ENCODE assay signal across 16 cellular contexts in genomic region chr1:47651311-47652089, GRCh38.
DNase-seq lines count a peak whose midpoint lies in the region; TF ChIP-seq lines count a peak whose summit lies in the region.
"Had no signal": no experiment of that assay in that cellular context is flagged by ENCODE, and none has a peak within 500 bp of the region (broad histone marks: within the 10 kb centered on the region; RNA-seq: fewer than 3 reads in every experiment).

No MANE protein-coding gene starts in this region.

- no peak overlapping the region for H3K56ac ChIP-seq in H9 (ENCODE audit: insufficient read length, low read depth, low read length)

- H3K4me1 Mint-ChIP-seq in H9: 0 out of 4 replicates have a peak, but pooled peaks cover 0 to 4% of the 10 kb centered on the region in 2 experiments
- H3K4me1 Mint-ChIP-seq: B cell, memory B cell had no signal

- H3K4me3 Mint-ChIP-seq in H9: no peak overlapping the region
- H3K4me3 Mint-ChIP-seq: activated CD8-positive, alpha-beta T cell treated with anti-CD3 and anti-CD28 coated beads for 36 hours; B cell; memory B cell had no signal

- H2BK15ac ChIP-seq in H9 (ENCODE audit: low read depth, low read length): no peak overlapping the region

- TF ChIP-seq CTCF in H9 (conservative IDR thresholded peaks at IDR 0.05): no peak
- TF ChIP-seq CTCF in PC-9 (conservative IDR thresholded peaks at IDR 0.05): no peak
- TF ChIP-seq CTCF in sigmoid colon (IDR thresholded peaks at IDR 0.05): no peak
- TF ChIP-seq CTCF in uterus (IDR thresholded peaks at IDR 0.05): no peak
- no peak for TF ChIP-seq CTCF in esophagus muscularis mucosa (IDR thresholded peaks at IDR 0.05)

- no peak overlapping the region for H4K8ac ChIP-seq in H9 (replicated peaks; ENCODE audit: insufficient read length, low read depth, low read length)

- H3K79me2 ChIP-seq in H9 (ENCODE audit: insufficient read depth, low read length) (no peaks in the 10 kb centered on the region), PC-9 (ENCODE audit: low read depth) (no peaks in the 10 kb centered on the region)

- H3K27me3 ChIP-seq in H9 (ENCODE audit: insufficient read depth, low read length): no peaks in the 10 kb centered on the region; the same call in 1 of the 2 replicates
- H3K27me3 ChIP-seq in PC-9 (ENCODE audit: insufficient read depth, low read depth): no peaks in the 10 kb centered on the region
- H3K27me3 ChIP-seq in sigmoid colon: no peaks in the 10 kb centered on the region
- H3K27me3 ChIP-seq in uterus: no peaks in the 10 kb centered on the region
- H3K27me3 ChIP-seq in esophagus muscularis mucosa: peaks cover 0 to 19% (median 0%) of the 10 kb centered on the region in 4 donors

- no peak overlapping the region for H3K23ac ChIP-seq in H9 (ENCODE audit: insufficient read length, low read depth, low read length)

- H3F3A ChIP-seq in PC-9 (ENCODE audit: insufficient read depth, low read depth): peaks cover 13% of the 10 kb centered on the region

- H3K23me2 ChIP-seq in H9 (ENCODE audit: insufficient read length, low read depth, low read length, poor library complexity, severe bottlenecking): no peaks in the 10 kb centered on the region

- H4K5ac ChIP-seq in H9 (ENCODE audit: insufficient read length, low read depth, low read length): no peak overlapping the region

- H3K9me3 ChIP-seq in H9 (ENCODE audit: control insufficient read depth, low read depth, low read length) (no peaks in the 10 kb centered on the region), PC-9 (ENCODE audit: insufficient read depth, low read depth) (no peaks in the 10 kb centered on the region), sigmoid colon (no peaks in the 10 kb centered on the region), uterus (no peaks in the 10 kb centered on the region), esophagus muscularis mucosa (no peaks in the 10 kb centered on the region)

- no peak for TF ChIP-seq POLR2A in sigmoid colon (IDR thresholded peaks at IDR 0.05)
- no peak for TF ChIP-seq POLR2A in uterus (IDR thresholded peaks at IDR 0.05)
- TF ChIP-seq POLR2A in esophagus muscularis mucosa (IDR thresholded peaks at IDR 0.05; ENCODE audit: low read depth): no peak

- TF ChIP-seq EP300 in sigmoid colon (IDR thresholded peaks at IDR 0.05) (no peak), esophagus muscularis mucosa (IDR thresholded peaks at IDR 0.05) (no peak)

- H2AK5ac ChIP-seq in H9 (ENCODE audit: insufficient read length, low read length): no peak overlapping the region

- no peak overlapping the region for H3K4me2 ChIP-seq in H9 (ENCODE audit: insufficient read depth, insufficient read length, low read length)
- no peak overlapping the region for H3K4me2 ChIP-seq in PC-9

- H3K9me3 Mint-ChIP-seq in H9: no peaks in the 10 kb centered on the region
- H3K9me3 Mint-ChIP-seq: activated CD8-positive, alpha-beta T cell treated with anti-CD3 and anti-CD28 coated beads for 36 hours; memory B cell had no signal

- no peak overlapping the region for H2BK12ac ChIP-seq in H9 (ENCODE audit: insufficient read length, low read depth, low read length)

- no peak overlapping the region for H3K4ac ChIP-seq in H9 (ENCODE audit: low read depth, low read length)

- no peak overlapping the region for H3K4me3 ChIP-seq in PC-9
- H3K4me3 ChIP-seq in sigmoid colon: no peak overlapping the region
- H3K4me3 ChIP-seq in uterus: no peak overlapping the region
- H3K4me3 ChIP-seq in esophagus muscularis mucosa: no peak overlapping the region
- H3K4me3 ChIP-seq: GM12878 had no signal

- no peak overlapping the region for H3K9ac ChIP-seq in H9 (ENCODE audit: extremely low read depth, insufficient read length, low read length)

- intact Hi-C loops in PC-9 (cut with micrococcal nuclease; ENCODE audit: unreplicated experiment) (no loop called here), sigmoid colon (cut with DNase I) (no loop called here), uterus (cut with DNase I; ENCODE audit: low total_unique reads) (no loop called here), esophagus muscularis mucosa (cut with DNase I) (no loop called here)

- H3K27ac ChIP-seq in H9 (ENCODE audit: insufficient read length, low read depth, low read length) (no peak overlapping the region), PC-9 (peak overlapping the region; percentile 69; the same call in 1 of the 2 replicates), sigmoid colon (no peak overlapping the region), uterus (no peak overlapping the region), esophagus muscularis mucosa (replicated peaks in 1 of 4) (no peak overlapping the region)

- no peak overlapping the region for H3K27ac Mint-ChIP-seq in H9
- H3K27ac Mint-ChIP-seq: activated CD8-positive, alpha-beta T cell treated with anti-CD3 and anti-CD28 coated beads for 36 hours; B cell; memory B cell had no signal

- no peaks in the 10 kb centered on the region for H3K9me2 ChIP-seq in PC-9 (ENCODE audit: insufficient read depth)

- peak; percentile 18 for DNase-seq in H9
- no peak for DNase-seq in PC-9
- DNase-seq in kidney tubule cell (ENCODE audit: low spot score): peak; percentile 68
- peak; percentile 42 for DNase-seq in sigmoid colon
- no peak for DNase-seq in uterus
- DNase-seq in RKO (ENCODE audit: low spot score): no peak
- no peak for DNase-seq in esophagus muscularis mucosa (ENCODE audit: extremely low spot score)
- DNase-seq in iPS-NIHi11 (ENCODE audit: low spot score): no peak
- DNase-seq: activated CD8-positive, alpha-beta T cell treated with anti-CD3 and anti-CD28 coated beads for 36 hours; dermis blood vessel endothelial cell; EL; NCI-H1694; occipital lobe had no signal

- CTCF ChIA-PET in PC-9 (lab: Charles Lee): no interaction called here

- H3K27me3 Mint-ChIP-seq in H9 (ENCODE audit: low read depth): peaks cover 29% of the 10 kb centered on the region

- H3K79me1 ChIP-seq in H9 (ENCODE audit: insufficient read depth, low read depth, low read length, poor library complexity, severe bottlenecking): no peaks in the 10 kb centered on the region

- H2AFZ ChIP-seq in H9 (ENCODE audit: low read length) (no peak overlapping the region), PC-9 (no peak overlapping the region)

- no peak overlapping the region for H3K14ac ChIP-seq in H9 (ENCODE audit: insufficient read depth, low read length)

- H3T11ph ChIP-seq in H9 (ENCODE audit: low read length): no peak overlapping the region

- H3K18ac ChIP-seq in H9 (ENCODE audit: insufficient read length, low read depth, low read length): no peak overlapping the region

- H3K4me1 ChIP-seq in H9 (ENCODE audit: insufficient read depth, low read length) (0 out of 2 replicates have a peak, but pooled peaks cover 2% of the 10 kb centered on the region), PC-9 (replicated peaks; ENCODE audit: insufficient read depth) (peaks cover 27% of the 10 kb centered on the region), sigmoid colon (no peaks in the 10 kb centered on the region), uterus (no peaks in the 10 kb centered on the region), esophagus muscularis mucosa (peaks cover 0 to 3% (median 0%) of the 10 kb centered on the region in 4 donors)

- no peak overlapping the region for H4K91ac ChIP-seq in H9 (ENCODE audit: insufficient read length, low read depth, low read length)

- no peak overlapping the region for H2BK5ac ChIP-seq in H9 (ENCODE audit: insufficient read length, low read length)

- no TSS peak for BruUV-seq in PC-9 (replicated peaks; lab: Mats Ljungman, UMichigan)

- no peak overlapping the region for H2BK20ac ChIP-seq in H9 (ENCODE audit: low read depth, low read length, poor library complexity, severe bottlenecking)

- POLR2A ChIA-PET in PC-9 (lab: Charles Lee; ENCODE audit: unreplicated experiment): no interaction called here

- H4K20me1 ChIP-seq in H9 (ENCODE audit: control insufficient read depth, insufficient read depth, insufficient read length) (no peaks in the 10 kb centered on the region), PC-9 (ENCODE audit: insufficient read depth) (no peaks in the 10 kb centered on the region)

- H3K36me3 Mint-ChIP-seq in H9 (ENCODE audit: insufficient read depth in 1 of 3, low read depth in 3 of 3): no peaks in the 10 kb centered on the region
- H3K36me3 Mint-ChIP-seq: memory B cell had no signal

- WGBS in H9 (ENCODE audit: extremely low coverage, insufficient read length, low lambda C conversion rate): no CpG with 5 or more reads among the region's 9 CpGs
- WGBS in sigmoid colon, 2 donors: 32 to 62% methylated on average over 9 of the region's 9 CpGs
- WGBS in esophagus muscularis mucosa: 80% methylated on average over 9 of the region's 9 CpGs

- no peak overlapping the region for H2BK120ac ChIP-seq in H9 (ENCODE audit: low read depth, low read length, poor library complexity, severe bottlenecking)

- H3K36me3 ChIP-seq in PC-9 (ENCODE audit: low read depth) (no peaks in the 10 kb centered on the region), sigmoid colon (no peaks in the 10 kb centered on the region), uterus (no peaks in the 10 kb centered on the region), esophagus muscularis mucosa (no peaks in the 10 kb centered on the region)

Comparison
In these comparisons a context has a peak if more than half of its experiments do, and no peak if none do; other contexts are left out.
1. DNase-seq: peak in H9 (single experiment), kidney tubule cell (single experiment) and sigmoid colon (single experiment); none in PC-9 (0 of 2), uterus (0 of 2), RKO (single experiment), esophagus muscularis mucosa (single experiment) and iPS-NIHi11 (single experiment).